25 cellular contexts compared by ENCODE assay signal in genomic region chr3:180610981-180611380, GRCh38.
"Had no signal": no experiment of that assay in that cellular context is flagged by ENCODE, and none has a peak within 500 bp of the region (broad histone marks: within the 10 kb centered on the region; RNA-seq: fewer than 3 reads in every experiment).

No MANE protein-coding gene starts in this region.

- H3K27ac ChIP-seq: Peyer's patch, RWPE1, SJCRH30 had no signal

- H3K4me1 ChIP-seq: Peyer's patch, SJCRH30 had no signal

- H3K4me3 ChIP-seq: Peyer's patch, SJCRH30 had no signal

- DNase-seq: activated B cell treated with CpG ODN at 0.5 μM for 24 hours; activated CD4-positive, alpha-beta T cell treated with anti-CD3 and anti-CD28 coated beads for 1 hour; activated CD4-positive, alpha-beta T cell treated with anti-CD3 and anti-CD28 coated beads, Interleukin-2, amount 10 ng/mL, durations not matched to agents 24 days and 14 days; activated CD4-positive, alpha-beta T cell treated with anti-CD3 and anti-CD28 coated beads, Interleukin-2, amount 50 U/mL, for 48 hours; activated CD8-positive, alpha-beta memory T cell treated with anti-CD3 and anti-CD28 coated beads, Interleukin-2, amount 10 ng/mL, durations not matched to agents 7 days and 5 days; activated effector memory CD4-positive, alpha-beta T cell treated with Interleukin-2 at 50 U/mL for 16 hours; activated naive CD4-positive, alpha-beta T cell treated with Interleukin-2 at 50 U/mL for 16 hours; activated naive CD8-positive, alpha-beta T cell treated with anti-CD3 and anti-CD28 coated beads, Interleukin-2, amount 50 U/mL, for 24 hours; activated T-cell treated with anti-CD3 and anti-CD28 coated beads, Interleukin-2, amount 50 U/mL, for 24 hours; amygdala; Kasumi-1; KBM-7; NCI-H1092 treated with DMSO at 0.1 percent for 48 hours; NCI-H1417 treated with DMSO at 0.1 percent for 48 hours; NCI-H1694; NCI-H2081; NCI-H510A treated with DMSO at 0.1 percent for 48 hours; Peyer's patch; Right ventricle myocardium superior; SJCRH30; T-helper 17 cell; T-helper 9 cell had no signal

- H3K9me3 ChIP-seq: Peyer's patch, SJCRH30 had no signal

- ATAC-seq: activated CD8-positive, alpha-beta memory T cell treated with anti-CD3 and anti-CD28 coated beads, Interleukin-2, amount 10 ng/mL, durations not matched to agents 7 days and 5 days; activated naive CD4-positive, alpha-beta T cell treated with anti-CD3 and anti-CD28 coated beads, Interleukin-2, amount 50 U/mL, for 72 hours; activated naive CD8-positive, alpha-beta T cell treated with anti-CD3 and anti-CD28 coated beads, Interleukin-2, amount 50 U/mL, for 24 hours had no signal

- FAIRE-seq: astrocyte had no signal

- H3K27me3 ChIP-seq: Peyer's patch, SJCRH30 had no signal
